ENCODE assay signal across 8 cellular contexts in the genomic region with DNA sequence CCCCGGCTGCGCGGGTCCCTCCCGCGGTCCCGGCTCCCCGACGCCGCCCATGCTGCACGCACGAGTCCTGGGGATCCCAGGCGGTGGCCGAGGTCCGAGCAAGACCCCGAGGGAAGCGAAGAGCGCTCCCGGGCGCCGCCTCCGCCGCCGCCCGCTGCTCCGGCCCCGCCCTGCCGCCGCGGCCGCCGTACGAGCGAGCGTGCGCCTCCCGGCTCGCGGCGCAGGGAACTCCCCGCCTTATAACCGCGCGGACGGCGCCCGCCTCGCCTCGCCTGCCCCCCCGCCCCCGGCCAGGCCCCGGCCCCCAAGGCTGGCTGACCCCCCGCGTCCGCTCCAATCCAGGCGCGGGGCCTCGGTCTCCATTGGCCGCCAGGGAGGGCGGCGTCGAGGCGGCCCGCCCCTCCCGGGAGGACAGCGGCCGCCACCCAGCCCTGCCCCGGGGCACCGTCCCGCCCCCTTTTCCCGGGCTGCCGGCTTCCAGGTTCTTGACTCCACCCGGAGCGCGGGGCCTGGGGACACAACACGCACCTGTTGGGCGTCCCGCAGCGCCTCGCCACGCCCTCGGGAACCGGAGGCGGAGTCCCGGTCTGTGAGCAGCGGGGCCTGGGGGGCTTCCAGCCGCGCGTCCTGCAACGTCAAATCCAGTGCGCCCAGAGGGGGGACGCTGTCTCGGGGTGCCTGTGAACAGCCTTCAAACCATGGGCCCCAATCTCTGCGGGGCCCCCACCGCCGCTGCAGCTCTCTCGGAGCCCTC. TPM values are rescaled to one million over a fixed set of nuclear protein-coding genes. Genes with fewer than 3 reads are reported as not detected.
DNase-seq lines count a peak whose midpoint lies in the region; ATAC-seq lines count a peak whose summit lies in the region.

A gene with protein sequence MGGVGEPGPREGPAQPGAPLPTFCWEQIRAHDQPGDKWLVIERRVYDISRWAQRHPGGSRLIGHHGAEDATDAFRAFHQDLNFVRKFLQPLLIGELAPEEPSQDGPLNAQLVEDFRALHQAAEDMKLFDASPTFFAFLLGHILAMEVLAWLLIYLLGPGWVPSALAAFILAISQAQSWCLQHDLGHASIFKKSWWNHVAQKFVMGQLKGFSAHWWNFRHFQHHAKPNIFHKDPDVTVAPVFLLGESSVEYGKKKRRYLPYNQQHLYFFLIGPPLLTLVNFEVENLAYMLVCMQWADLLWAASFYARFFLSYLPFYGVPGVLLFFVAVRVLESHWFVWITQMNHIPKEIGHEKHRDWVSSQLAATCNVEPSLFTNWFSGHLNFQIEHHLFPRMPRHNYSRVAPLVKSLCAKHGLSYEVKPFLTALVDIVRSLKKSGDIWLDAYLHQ (minus strand): TSS at position 215 of the 754 bp plus-strand sequence. CDS start 164 bp downstream, at position 51.

- no peak within 1 kb of the TSS for H3K27ac Mint-ChIP-seq in activated CD4-positive, alpha-beta T cell treated with anti-CD3 and anti-CD28 coated beads, Interleukin-2, amount 10 ng/mL, durations not matched to agents 7 days and 5 days
- H3K27ac Mint-ChIP-seq in dendritic cell treated with granulocyte-macrophage colony-stimulating factor and Interleukin-4, amounts not matched to agents 40 ng/mL and 50 ng/mL, for 4 days: peak within 1 kb of the TSS; percentile 83

- H3K4me1 Mint-ChIP-seq in activated CD4-positive, alpha-beta T cell treated with anti-CD3 and anti-CD28 coated beads, Interleukin-2, amount 10 ng/mL, durations not matched to agents 7 days and 5 days: peaks cover 2% of the 10 kb centered on the region
- H3K4me1 Mint-ChIP-seq in dendritic cell treated with granulocyte-macrophage colony-stimulating factor and Interleukin-4, amounts not matched to agents 40 ng/mL and 50 ng/mL, for 4 days (ENCODE audit: low read depth): peaks cover 22% of the 10 kb centered on the region

- H3K9me3 Mint-ChIP-seq in activated CD4-positive, alpha-beta T cell treated with anti-CD3 and anti-CD28 coated beads, Interleukin-2, amount 10 ng/mL, durations not matched to agents 7 days and 5 days: no peaks in the 10 kb centered on the region
- no peaks in the 10 kb centered on the region for H3K9me3 Mint-ChIP-seq in dendritic cell treated with granulocyte-macrophage colony-stimulating factor and Interleukin-4, amounts not matched to agents 40 ng/mL and 50 ng/mL, for 4 days

- DNase-seq in NCI-H524 (lab: John Stamatoyannopoulos, UW): peak; percentile 38 to 57
- DNase-seq in NCI-H524 treated with DMSO at 0.1 percent for 48 hours (lab: John Stamatoyannopoulos, UW): no peak
- peak; percentile 89 for DNase-seq in NCI-H226
- peak; percentile 59 for DNase-seq in activated CD4-positive, alpha-beta T cell treated with anti-CD3 and anti-CD28 coated beads, Interleukin-2, amount 10 ng/mL, durations not matched to agents 7 days and 5 days
- DNase-seq in left colon: peak; percentile 87 to 91
- DNase-seq in stimulated activated CD4-positive, alpha-beta T cell treated with anti-CD3 and anti-CD28 coated beads, Interleukin-1b, Interleukin-23, amount 100 ng/mL, for 48 hours: peak; percentile 36

- H3K36me3 Mint-ChIP-seq in activated CD4-positive, alpha-beta T cell treated with anti-CD3 and anti-CD28 coated beads, Interleukin-2, amount 10 ng/mL, durations not matched to agents 7 days and 5 days (ENCODE audit: low read depth): no peaks in the 10 kb centered on the region
- H3K36me3 Mint-ChIP-seq in dendritic cell treated with granulocyte-macrophage colony-stimulating factor and Interleukin-4, amounts not matched to agents 40 ng/mL and 50 ng/mL, for 4 days (ENCODE audit: low read depth): peaks cover 4% of the 10 kb centered on the region

- H3K27me3 Mint-ChIP-seq in activated CD4-positive, alpha-beta T cell treated with anti-CD3 and anti-CD28 coated beads, Interleukin-2, amount 10 ng/mL, durations not matched to agents 7 days and 5 days: peaks cover 14% of the 10 kb centered on the region
- H3K27me3 Mint-ChIP-seq in dendritic cell treated with granulocyte-macrophage colony-stimulating factor and Interleukin-4, amounts not matched to agents 40 ng/mL and 50 ng/mL, for 4 days: peaks cover 13% of the 10 kb centered on the region

- CTCF ChIA-PET in activated CD4-positive, alpha-beta T cell treated with anti-CD3 and anti-CD28 coated beads, Interleukin-2, amount 10 ng/mL, durations not matched to agents 7 days and 5 days (lab: Charles Lee): interaction anchor here (0.7 to 2.9 kb wide), 5 partner anchors 8 to 99 kb away, joined by 3 to 13 read pairs (median 3); a partner anchor contains a TSS

- H3K4me3 Mint-ChIP-seq in activated CD4-positive, alpha-beta T cell treated with anti-CD3 and anti-CD28 coated beads, Interleukin-2, amount 10 ng/mL, durations not matched to agents 7 days and 5 days: peak within 1 kb of the TSS; percentile 74
- H3K4me3 Mint-ChIP-seq in dendritic cell treated with granulocyte-macrophage colony-stimulating factor and Interleukin-4, amounts not matched to agents 40 ng/mL and 50 ng/mL, for 4 days: peak within 1 kb of the TSS; percentile 87

- ATAC-seq in HG03045 (IDR thresholded peaks at IDR 0.05; ENCODE audit: unreplicated experiment): peak; percentile 70
- peak; percentile 96 for ATAC-seq in left colon

- intact Hi-C loops in dendritic cell treated with granulocyte-macrophage colony-stimulating factor and Interleukin-4, amounts not matched to agents 40 ng/mL and 50 ng/mL, for 4 days (cut with micrococcal nuclease): no loop called here
- intact Hi-C loops in left colon (cut with DNase I, micrococcal nuclease): loop anchor here in 1 of 2 donors (10.0 kb wide), 2 partner anchors 87 to 193 kb away; no protein-coding TSS in a partner anchor

- POLR2A ChIA-PET in activated CD4-positive, alpha-beta T cell treated with anti-CD3 and anti-CD28 coated beads, Interleukin-2, amount 10 ng/mL, durations not matched to agents 7 days and 5 days (lab: Charles Lee): no interaction called here

RNA-seq across cellular contexts. Expression of the gene that starts here (rescaled TPM):
- 1 to 10 TPM; 2.9 to 3.7 TPM for total RNA-seq in activated CD4-positive, alpha-beta T cell treated with anti-CD3 and anti-CD28 coated beads, Interleukin-2, amount 10 ng/mL, durations not matched to agents 7 days and 5 days
- total RNA-seq in left colon: 10 to 100 TPM in 1 of 2 donors, 1 to 10 TPM in 1; 6.9 to 18.7 TPM
